ENCODE assay signal across 30 cellular contexts in the genomic region with DNA sequence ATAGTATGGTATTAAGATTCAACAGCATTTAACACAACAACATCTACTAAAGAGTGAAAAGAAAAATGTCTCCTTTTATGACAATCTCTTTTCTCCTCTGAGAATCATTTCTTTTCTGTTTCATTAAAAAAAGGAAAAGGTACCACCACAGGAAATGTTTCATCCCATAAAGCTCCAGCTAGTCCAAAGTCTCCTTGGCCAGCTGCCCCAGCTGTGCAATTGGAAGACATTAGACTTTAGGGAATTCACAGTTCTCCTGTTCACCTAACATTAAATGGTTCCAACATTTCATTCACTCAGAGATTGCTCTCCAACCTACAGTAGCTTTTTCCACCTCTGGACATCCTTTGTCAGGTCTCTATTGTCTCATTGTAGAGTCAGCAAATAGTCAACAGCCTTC.
"Had no signal": no experiment of that assay in that cellular context is flagged by ENCODE, and none has a peak within 500 bp of the region (broad histone marks: within the 10 kb centered on the region; RNA-seq: fewer than 3 reads in every experiment).

No MANE protein-coding gene starts in this region.

- FAIRE-seq: urothelium cell line had no signal

- H3K9me3 ChIP-seq: ovary, testis, vagina had no signal

- H3K4me3 ChIP-seq: neural progenitor cell, ovary, psoas muscle, right lobe of liver, sigmoid colon, smooth muscle cell, spleen, suprapubic skin, testis, tibial artery, upper lobe of left lung, vagina had no signal

- H3K9ac ChIP-seq: neural progenitor cell, parathyroid adenoma had no signal

- H3K27me3 ChIP-seq: neural progenitor cell, ovary, right lobe of liver, testis, upper lobe of left lung, vagina had no signal

- ATAC-seq: naive thymus-derived CD4-positive, alpha-beta T cell; natural killer cell; psoas muscle; right cardiac atrium; stimulated activated memory B cell treated with anti-CD40 and anti-IgM and Interleukin-4, amounts not matched to agents 10 μg/mL and 1 μg/mL and 100 μg/mL, for 72 hours; stimulated activated naive CD8-positive, alpha-beta T cell treated with anti-CD3 and anti-CD28 coated beads, Interleukin-15, amount 100 ng/mL, for 72 hours; stimulated activated naive CD8-positive, alpha-beta T cell treated with anti-CD3 and anti-CD28 coated beads, Interleukin-15, Interleukin-2, amounts not matched to agents 100 U/mL and 50 U/mL, for 24 hours had no signal

- H3K4me1 ChIP-seq: neural progenitor cell, parathyroid adenoma, psoas muscle, right lobe of liver, sigmoid colon, suprapubic skin, testis, tibial artery, upper lobe of left lung, vagina had no signal

- H3K4me2 ChIP-seq: neural progenitor cell, smooth muscle cell had no signal

- H3K27ac ChIP-seq: neural progenitor cell, ovary, parathyroid adenoma, psoas muscle, right lobe of liver, sigmoid colon, spleen, suprapubic skin, testis, tibial artery, upper lobe of left lung, vagina had no signal

- DNase-seq: naive thymus-derived CD4-positive, alpha-beta T cell; natural killer cell; occipital lobe; ovary; posterior cingulate gyrus; psoas muscle; right cardiac atrium; sigmoid colon; spleen; stimulated activated CD4-positive, alpha-beta T cell treated with anti-CD3 and anti-CD28 coated beads, Interleukin-12 subunit alpha, Interleukin-12 subunit beta, amount 100 ng/mL, for 4 hours; stimulated activated CD4-positive, alpha-beta T cell treated with anti-CD3 and anti-CD28 coated beads, Interleukin-1b, Interleukin-23, amount 100 ng/mL, for 48 hours; stimulated activated CD4-positive, alpha-beta T cell treated with anti-CD3 and anti-CD28 coated beads, Interleukin-4, amount 100 ng/mL, for 1 hour; stimulated activated CD4-positive, alpha-beta T cell treated with anti-CD3 and anti-CD28 coated beads, Interleukin-4, amount 100 ng/mL, for 4 hours; stimulated activated CD8-positive, alpha-beta memory T cell treated with anti-CD3 and anti-CD28 coated beads, Interleukin-4, amount 100 ng/mL, for 48 hours; stimulated activated naive CD4-positive, alpha-beta T cell; stimulated activated naive CD8-positive, alpha-beta T cell treated with anti-CD3 and anti-CD28 coated beads, Interleukin-15, amount 100 ng/mL, for 72 hours; stimulated activated naive CD8-positive, alpha-beta T cell treated with anti-CD3 and anti-CD28 coated beads, Interleukin-15, Interleukin-2, amounts not matched to agents 100 U/mL and 50 U/mL, for 24 hours; substantia nigra; testis; tibial artery; trophoblast cell; upper lobe of left lung had no signal

- H3K79me2 ChIP-seq: parathyroid adenoma had no signal

- H3K36me3 ChIP-seq: neural progenitor cell, ovary, right lobe of liver, sigmoid colon, spleen, suprapubic skin, tibial artery, upper lobe of left lung, vagina had no signal

- H2AFZ ChIP-seq: neural progenitor cell, parathyroid adenoma had no signal
